ENCODE assay signal across 8 cellular contexts in the genomic region with DNA sequence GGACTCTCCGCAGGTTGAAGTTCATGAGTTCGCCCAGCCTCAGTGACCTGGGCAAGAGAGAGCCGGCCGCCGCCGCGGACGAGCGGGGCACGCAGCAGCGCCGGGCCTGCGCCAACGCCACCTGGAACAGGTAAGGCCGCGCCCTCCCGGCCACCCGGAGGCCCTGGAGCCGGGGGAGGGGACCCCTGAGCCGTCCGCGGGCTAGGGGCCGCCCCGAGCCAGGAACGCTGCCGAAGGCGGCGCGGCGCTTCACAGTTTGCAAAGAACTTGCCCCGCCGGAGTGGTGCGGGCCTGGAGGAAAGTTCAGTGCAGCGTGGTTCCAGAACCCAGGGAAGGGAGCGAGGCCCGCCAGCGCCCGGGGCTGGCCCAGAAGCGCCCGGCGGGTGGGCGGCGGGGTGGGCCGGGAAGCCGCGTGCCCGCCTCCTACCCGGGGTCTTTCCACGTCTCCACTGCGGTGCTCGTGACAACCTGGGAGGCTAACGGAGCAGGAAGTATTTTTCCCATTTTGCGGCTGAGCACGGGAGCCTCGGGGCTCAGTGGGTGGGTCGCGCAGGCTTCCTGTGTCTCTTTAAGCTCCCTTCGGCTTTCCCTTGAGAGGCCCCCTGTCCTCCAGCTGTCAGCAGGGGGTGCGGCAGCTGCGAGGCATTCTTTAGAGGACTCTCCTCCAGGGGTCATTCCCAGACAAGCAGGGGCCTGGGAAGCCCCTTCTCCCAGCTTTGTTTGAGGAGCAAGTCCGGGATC. TPM values are rescaled to one million over a fixed set of nuclear protein-coding genes. Genes with fewer than 3 reads are reported as not detected.
DNase-seq lines count a peak whose midpoint lies in the region; ATAC-seq and TF ChIP-seq lines count a peak whose summit lies in the region.

No MANE protein-coding gene starts in this region.

- no peak overlapping the region for H3K27ac Mint-ChIP-seq in dendritic cell treated with granulocyte-macrophage colony-stimulating factor and Interleukin-4, amounts not matched to agents 40 ng/mL and 50 ng/mL, for 4 days

- peaks cover 67% of the 10 kb centered on the region for H3K27me3 Mint-ChIP-seq in dendritic cell treated with granulocyte-macrophage colony-stimulating factor and Interleukin-4, amounts not matched to agents 40 ng/mL and 50 ng/mL, for 4 days

- no peaks in the 10 kb centered on the region for H3K36me3 Mint-ChIP-seq in dendritic cell treated with granulocyte-macrophage colony-stimulating factor and Interleukin-4, amounts not matched to agents 40 ng/mL and 50 ng/mL, for 4 days (ENCODE audit: low read depth)

- no peaks in the 10 kb centered on the region for H3K9me3 Mint-ChIP-seq in dendritic cell treated with granulocyte-macrophage colony-stimulating factor and Interleukin-4, amounts not matched to agents 40 ng/mL and 50 ng/mL, for 4 days

- TF ChIP-seq CTCF in GM06990 (IDR thresholded peaks at IDR 0.05; ENCODE audit: insufficient read depth, low read length, poor library complexity, severe bottlenecking) (no peak), mucosa of descending colon (IDR thresholded peaks at IDR 0.05) (no peak)

- DNase-seq in GM06990 (ENCODE audit: extremely low read depth, insufficient read length): no peak
- peak; percentile 48 for DNase-seq in RPMI7951 (ENCODE audit: low read depth)
- peak in 1 of 3 donors; percentile 46 for DNase-seq in mucosa of descending colon
- no peak for DNase-seq in HUDEP-2 (lab: John Stamatoyannopoulos, UW; ENCODE audit: unreplicated experiment in 76 of 76)

- peaks cover 11% of the 10 kb centered on the region for H3K4me1 Mint-ChIP-seq in dendritic cell treated with granulocyte-macrophage colony-stimulating factor and Interleukin-4, amounts not matched to agents 40 ng/mL and 50 ng/mL, for 4 days (ENCODE audit: low read depth)

- 2% methylated on average over 61 of the region's 61 CpGs for WGBS in urinary bladder

- ATAC-seq in HG02623 (IDR thresholded peaks at IDR 0.05; ENCODE audit: unreplicated experiment) (peak; percentile 7), mucosa of descending colon (peak; percentile 14), HG03520 (IDR thresholded peaks at IDR 0.05; ENCODE audit: unreplicated experiment) (no peak)

- H3K4me3 ChIP-seq in GM06990 (replicated peaks; ENCODE audit: low read depth, low read length): peak overlapping the region; percentile 48
- peak overlapping the region; percentile 56 for H3K4me3 ChIP-seq in mucosa of descending colon
- peak overlapping the region; percentile 68 for H3K4me3 ChIP-seq in urinary bladder (ENCODE audit: low read depth, low read length)

- H3K36me3 ChIP-seq in GM06990 (ENCODE audit: control insufficient read depth, insufficient read depth, low read length) (no peaks in the 10 kb centered on the region), mucosa of descending colon (ENCODE audit: low read depth) (no peaks in the 10 kb centered on the region), urinary bladder (ENCODE audit: insufficient read depth) (no peaks in the 10 kb centered on the region)

- H3K27me3 ChIP-seq in GM06990 (replicated peaks; ENCODE audit: control insufficient read depth, insufficient read depth, low read length): no peaks in the 10 kb centered on the region; the same call in none of the 2 replicates

- intact Hi-C loops in dendritic cell treated with granulocyte-macrophage colony-stimulating factor and Interleukin-4, amounts not matched to agents 40 ng/mL and 50 ng/mL, for 4 days (cut with micrococcal nuclease): no loop called here
- intact Hi-C loops in mucosa of descending colon (cut with DNase I, micrococcal nuclease): no loop called here

- H3K4me3 Mint-ChIP-seq in dendritic cell treated with granulocyte-macrophage colony-stimulating factor and Interleukin-4, amounts not matched to agents 40 ng/mL and 50 ng/mL, for 4 days: peak overlapping the region; percentile 65

- no peak overlapping the region for H3K27ac ChIP-seq in urinary bladder (ENCODE audit: low read depth)

- H3K9me3 ChIP-seq in mucosa of descending colon: no peaks in the 10 kb centered on the region

- H3K4me1 ChIP-seq in mucosa of descending colon (ENCODE audit: low read depth): peaks cover 16% of the 10 kb centered on the region
- no peaks in the 10 kb centered on the region for H3K4me1 ChIP-seq in urinary bladder (ENCODE audit: insufficient read depth)

RNA-seq across cellular contexts. Expression of a gene that starts 0.6 kb away (rescaled TPM):
- 0.29 and 0.96 TPM in 2 replicates for total RNA-seq in RPMI7951 (2014; rRNA removed; shearing (Covaris generic))
- 10 to 100 TPM; 21.8 to 46.2 (median 35.1) TPM for total RNA-seq in mucosa of descending colon
- 13.9 TPM for total RNA-seq in urinary bladder
- 28.1 TPM for polyA plus RNA-seq in urinary bladder

RNA-seq across cellular contexts. Expression of a gene that starts 49.7 kb away (rescaled TPM):
- not detected in 2 replicates for total RNA-seq in RPMI7951 (2014; rRNA removed; shearing (Covaris generic))
- total RNA-seq in mucosa of descending colon (10 to 100 TPM; 25.0 to 74.6 (median 43.7) TPM), urinary bladder (2.4 TPM)
- 1.6 TPM for polyA plus RNA-seq in urinary bladder
